ENCODE assay signal across 21 cellular contexts in genomic region chrX:26909728-26910127, GRCh38.
DNase-seq lines count a peak whose midpoint lies in the region; ATAC-seq, FAIRE-seq and TF ChIP-seq lines count a peak whose summit lies in the region.
"Had no signal": no experiment of that assay in that cellular context is flagged by ENCODE, and none has a peak within 500 bp of the region (broad histone marks: within the 10 kb centered on the region; RNA-seq: fewer than 3 reads in every experiment).

No MANE protein-coding gene starts in this region.

- TF ChIP-seq POLR2A in GM12891 (IDR thresholded peaks at IDR 0.05; ENCODE audit: low read depth, low read length) = no peak

- H3K4me3 Mint-ChIP-seq in progenitor cell of endocrine pancreas (ENCODE audit: low read depth) (no peak overlapping the region), CD14-positive monocyte (no peak overlapping the region)
- H3K4me3 Mint-ChIP-seq: CD4-positive, CD25-positive, alpha-beta regulatory T cell; CD8-positive, alpha-beta T cell; GM23338; H9; HFFc6 had no signal

- H3K36me3 Mint-ChIP-seq in progenitor cell of endocrine pancreas (ENCODE audit: insufficient read depth) (no peaks in the 10 kb centered on the region), CD14-positive monocyte (no peaks in the 10 kb centered on the region)
- H3K36me3 Mint-ChIP-seq: CD4-positive, CD25-positive, alpha-beta regulatory T cell; CD8-positive, alpha-beta T cell had no signal

- H3K4me1 Mint-ChIP-seq in progenitor cell of endocrine pancreas (ENCODE audit: low read depth) (peaks cover 2% of the 10 kb centered on the region), CD14-positive monocyte (no peaks in the 10 kb centered on the region)
- H3K4me1 Mint-ChIP-seq: CD4-positive, CD25-positive, alpha-beta regulatory T cell; GM23338; H9 had no signal

- H3K9me3 Mint-ChIP-seq in progenitor cell of endocrine pancreas (ENCODE audit: low read depth) = peaks cover 14% of the 10 kb centered on the region
- no peaks in the 10 kb centered on the region for H3K9me3 Mint-ChIP-seq in CD14-positive monocyte

- ATAC-seq in GM21529 (IDR thresholded peaks at IDR 0.05; ENCODE audit: unreplicated experiment) (peak; percentile 52), HG02885 (IDR thresholded peaks at IDR 0.05; ENCODE audit: poor library complexity, unreplicated experiment) (peak; percentile 63)
- ATAC-seq: A549; CD8-positive, alpha-beta T cell; GM23338 had no signal

- FAIRE-seq in GM12891 (lab: Jason Lieb, UNC) = peak; percentile 23
- FAIRE-seq: A549, GM12892 had no signal

- DNase-seq in GM12891 (ENCODE audit: insufficient read length, low spot score) (no peak), progenitor cell of endocrine pancreas (ENCODE audit: low spot score, unreplicated experiment) (no peak), GM13977 (ENCODE audit: low spot score) (no peak), CD14-positive monocyte (ENCODE audit: low spot score) (no peak)
- DNase-seq in activated CD4-positive, alpha-beta T cell treated with anti-CD3 and anti-CD28 coated beads, Interleukin-2, amount 50 U/mL, for 4 hours = no peak
- DNase-seq: 8988T; ACHN; AML-193; BE2C; Caco-2; CD4-positive, CD25-positive, alpha-beta regulatory T cell; CD8-positive, alpha-beta T cell; DMS153; DND-41; H9; HFFc6 had no signal

- in situ Hi-C loops in GM13977 (cut with MboI; ENCODE audit: low pct_unique_long_range_greater_than_20kb, low sequenced_read_pairs, unreplicated experiment) = no loop called here

- no peaks in the 10 kb centered on the region for H3K27me3 Mint-ChIP-seq in progenitor cell of endocrine pancreas
- H3K27me3 Mint-ChIP-seq in CD14-positive monocyte (ENCODE audit: low read depth in 3 of 3) = no peaks in the 10 kb centered on the region
- H3K27me3 Mint-ChIP-seq: CD4-positive, CD25-positive, alpha-beta regulatory T cell had no signal

- H3K27ac Mint-ChIP-seq in progenitor cell of endocrine pancreas (peak overlapping the region; percentile 45), CD14-positive monocyte (no peak overlapping the region)
- H3K27ac Mint-ChIP-seq: CD4-positive, CD25-positive, alpha-beta regulatory T cell; CD8-positive, alpha-beta T cell; GM23338; H9; HFFc6 had no signal

- TF ChIP-seq CTCF in progenitor cell of endocrine pancreas (IDR thresholded peaks at IDR 0.05; ENCODE audit: unreplicated experiment) = no peak
- TF ChIP-seq CTCF in GM13977 (IDR thresholded peaks at IDR 0.05; ENCODE audit: extremely low read depth, insufficient read depth, missing control alignments) = no peak
- TF ChIP-seq CTCF in CD14-positive monocyte (IDR thresholded peaks at IDR 0.05) = no peak

- intact Hi-C loops in CD14-positive monocyte (cut with micrococcal nuclease) = no loop called here

TF ChIP-seq in GM12891, 5 proteins besides CTCF, POLR2A, EP300 and RAD21:
- TF ChIP-seq PAX5 (IDR thresholded peaks at IDR 0.05; ENCODE audit: insufficient read depth, low read length, severe bottlenecking) (no peak), POU2F2 (IDR thresholded peaks at IDR 0.05; ENCODE audit: low read depth, low read length) (no peak), SPI1 (IDR thresholded peaks at IDR 0.05; ENCODE audit: low read depth, low read length) (no peak)
